Comparison of ENCODE assay signal across 26 cellular contexts in genomic region chr2:120803085-120803484, GRCh38.
DNase-seq lines count a peak whose midpoint lies in the region; ATAC-seq, FAIRE-seq and TF ChIP-seq lines count a peak whose summit lies in the region.
"Had no signal": no experiment of that assay in that cellular context is flagged by ENCODE, and none has a peak within 500 bp of the region (broad histone marks: within the 10 kb centered on the region; RNA-seq: fewer than 3 reads in every experiment).

No MANE protein-coding gene starts in this region.

- H3K4me1 ChIP-seq in ascending aorta (peaks cover 17 to 38% of the 10 kb centered on the region in 2 donors), iPS-20b (ENCODE audit: insufficient read depth, low read length) (peaks cover 19% of the 10 kb centered on the region; the same call in 1 of the 2 replicates), transverse colon (peaks cover 4 to 18% (median 13%) of the 10 kb centered on the region in 4 donors), small intestine (ENCODE audit: control insufficient read depth in 2 of 2, insufficient read depth in 1 of 2, low read depth in 1 of 2, low read length in 1 of 2) (no peaks in the 10 kb centered on the region), kidney (ENCODE audit: control insufficient read depth in 1 of 2, insufficient read depth in 1 of 2, low read depth in 1 of 2, low read length in 2 of 2) (peaks cover 0 to 10% of the 10 kb centered on the region in 2 donors)
- H3K4me1 ChIP-seq: parathyroid adenoma had no signal

- DNase-seq in ascending aorta (ENCODE audit: low spot score in 2 of 2) (no peak), transverse colon (no peak), dermis blood vessel endothelial cell (no peak), small intestine (no peak), kidney (no peak)
- DNase-seq: activated CD4-positive, alpha-beta T cell treated with anti-CD3 and anti-CD28 coated beads for 4 hours; activated gamma-delta T cell; activated naive CD8-positive, alpha-beta T cell treated with anti-CD3 and anti-CD28 coated beads, Interleukin-2, amount 50 U/mL, for 24 hours; activated T-cell treated with anti-CD3 and anti-CD28 coated beads, Interleukin-2, amount 50 U/mL, for 24 hours; CD4-positive, CD25-positive, alpha-beta regulatory T cell; effector CD8-positive, alpha-beta T cell; KG1; mammary epithelial cell; MG63; NCI-H2081; NCI-H82; stimulated activated CD4-positive, alpha-beta T cell treated with anti-CD3 and anti-CD28 coated beads, Interleukin-12 subunit alpha, Interleukin-12 subunit beta, amount 100 ng/mL, for 4 hours; stimulated activated CD4-positive, alpha-beta T cell treated with anti-CD3 and anti-CD28 coated beads, Interleukin-4, amount 100 ng/mL, for 1 hour; T-helper 17 cell; upper lobe of right lung had no signal

- ATAC-seq in HG02885 (IDR thresholded peaks at IDR 0.05; ENCODE audit: poor library complexity, unreplicated experiment), result peak; percentile 53
- ATAC-seq: activated naive CD8-positive, alpha-beta T cell treated with anti-CD3 and anti-CD28 coated beads, Interleukin-2, amount 50 U/mL, for 24 hours; T-helper 17 cell; upper lobe of right lung had no signal

- FAIRE-seq in small intestine (lab: Jason Lieb, UNC), result no peak
- no peak for FAIRE-seq in kidney (lab: Jason Lieb, UNC)

- H3K4me3 ChIP-seq in ascending aorta (no peak overlapping the region), iPS-20b (ENCODE audit: low read length) (no peak overlapping the region), transverse colon (no peak overlapping the region), small intestine (ENCODE audit: low read depth in 1 of 2, low read length in 2 of 2) (no peak overlapping the region), kidney (ENCODE audit: low read length in 2 of 2) (no peak overlapping the region)
- H3K4me3 ChIP-seq: MG63, right atrium auricular region, SK-N-MC, upper lobe of right lung had no signal

- H3K27ac ChIP-seq in ascending aorta (peak overlapping the region; percentile 71 to 81), iPS-20b (ENCODE audit: low read length) (no peak overlapping the region), transverse colon (peak overlapping the region in 3 of 4 donors; percentile 10 to 35 (median 35)), small intestine (ENCODE audit: low read depth in 1 of 2, low read length in 1 of 2) (no peak overlapping the region), kidney (ENCODE audit: low read depth in 2 of 2, low read length in 2 of 2) (no peak overlapping the region)
- H3K27ac ChIP-seq: epithelial cell of prostate, parathyroid adenoma, upper lobe of right lung had no signal

- H3K9me3 ChIP-seq in ascending aorta (no peaks in the 10 kb centered on the region), iPS-20b (ENCODE audit: insufficient read depth, low read depth, low read length) (no peaks in the 10 kb centered on the region), transverse colon (no peaks in the 10 kb centered on the region), small intestine (ENCODE audit: control insufficient read depth, low read depth) (no peaks in the 10 kb centered on the region), kidney (ENCODE audit: control insufficient read depth in 1 of 2, low read length in 2 of 2) (no peaks in the 10 kb centered on the region)
- H3K9me3 ChIP-seq: MG63, right atrium auricular region, upper lobe of right lung had no signal

- no peaks in the 10 kb centered on the region for H3K27me3 ChIP-seq in ascending aorta
- no peaks in the 10 kb centered on the region for H3K27me3 ChIP-seq in iPS-20b (ENCODE audit: insufficient read depth, low read length)
- H3K27me3 ChIP-seq in transverse colon, result no peaks in the 10 kb centered on the region
- no peaks in the 10 kb centered on the region for H3K27me3 ChIP-seq in small intestine (ENCODE audit: control insufficient read depth in 2 of 2, insufficient read depth in 2 of 2, low read length in 2 of 2)
- H3K27me3 ChIP-seq: MG63, right atrium auricular region, upper lobe of right lung had no signal

- H3K9ac ChIP-seq in iPS-20b (ENCODE audit: low read depth, low read length), result peak overlapping the region; percentile 14; the same call in 1 of the 2 replicates
- H3K9ac ChIP-seq in kidney (ENCODE audit: low read length in 2 of 2), result no peak overlapping the region
- H3K9ac ChIP-seq: parathyroid adenoma had no signal

- in situ Hi-C loops in transverse colon (cut with MboI; ENCODE audit: low pct_ligation_motif_present in 1 of 4, low pct_unique_long_range_greater_than_20kb in 1 of 4, low sequenced_read_pairs in 3 of 4), result no loop called here

- TF ChIP-seq POLR2A in transverse colon (IDR thresholded peaks at IDR 0.05), result no peak

- H3K36me3 ChIP-seq in ascending aorta (no peaks in the 10 kb centered on the region), iPS-20b (ENCODE audit: insufficient read depth, low read depth, low read length) (peaks cover 34% of the 10 kb centered on the region), transverse colon (no peaks in the 10 kb centered on the region), small intestine (ENCODE audit: control insufficient read depth in 2 of 2, insufficient read depth in 2 of 2, low read length in 2 of 2) (no peaks in the 10 kb centered on the region), kidney (ENCODE audit: control insufficient read depth in 1 of 2, insufficient read depth in 2 of 2, low read length in 2 of 2) (no peaks in the 10 kb centered on the region)
- H3K36me3 ChIP-seq: MG63, right atrium auricular region, upper lobe of right lung had no signal

- intact Hi-C loops in ascending aorta (cut with DNase I) (no loop called here), transverse colon (cut with DNase I; ENCODE audit: low total_unique reads) (no loop called here), kidney (cut with DNase I) (no loop called here)

- TF ChIP-seq CTCF in ascending aorta (IDR thresholded peaks at IDR 0.05) (no peak), transverse colon (IDR thresholded peaks at IDR 0.05) (no peak), kidney (IDR thresholded peaks at IDR 0.05; ENCODE audit: borderline replicate concordance, extremely low read depth, insufficient read depth) (no peak)

- WGBS in transverse colon (ENCODE audit: low coverage in 1 of 2), 2 donors, result 92% methylated on average over 2 of the region's 2 CpGs; no CpG with 5 or more reads in 1 of the 2 donors
- WGBS in small intestine, 3 donors, result 84 to 94% (median 89%) methylated on average over 2 of the region's 2 CpGs

- TF ChIP-seq EP300 in transverse colon (IDR thresholded peaks at IDR 0.05; ENCODE audit: low read depth), result no peak

Comparison
In these comparisons a context has a peak if more than half of its experiments do, and no peak if none do; other contexts are left out.
1. H3K27ac ChIP-seq: peak in ascending aorta (2 of 2) and transverse colon (3 of 4); none in iPS-20b (single experiment), small intestine (0 of 2) and kidney (0 of 2).